1 cellular context compared by ENCODE assay signal in genomic region chr2:12965540-12966269, GRCh38.
TF ChIP-seq lines count a peak whose summit lies in the region.

No MANE protein-coding gene starts in this region.

TF ChIP-seq in K562, 482 proteins besides CTCF, POLR2A, EP300 and RAD21 (continued from another document):
- TF ChIP-seq ZBTB5 (IDR thresholded peaks at IDR 0.05): no peak
TF ChIP-seq in K562: peak in this region for 71.
